Comparison of ENCODE assay signal across 8 cellular contexts in the genomic region with DNA sequence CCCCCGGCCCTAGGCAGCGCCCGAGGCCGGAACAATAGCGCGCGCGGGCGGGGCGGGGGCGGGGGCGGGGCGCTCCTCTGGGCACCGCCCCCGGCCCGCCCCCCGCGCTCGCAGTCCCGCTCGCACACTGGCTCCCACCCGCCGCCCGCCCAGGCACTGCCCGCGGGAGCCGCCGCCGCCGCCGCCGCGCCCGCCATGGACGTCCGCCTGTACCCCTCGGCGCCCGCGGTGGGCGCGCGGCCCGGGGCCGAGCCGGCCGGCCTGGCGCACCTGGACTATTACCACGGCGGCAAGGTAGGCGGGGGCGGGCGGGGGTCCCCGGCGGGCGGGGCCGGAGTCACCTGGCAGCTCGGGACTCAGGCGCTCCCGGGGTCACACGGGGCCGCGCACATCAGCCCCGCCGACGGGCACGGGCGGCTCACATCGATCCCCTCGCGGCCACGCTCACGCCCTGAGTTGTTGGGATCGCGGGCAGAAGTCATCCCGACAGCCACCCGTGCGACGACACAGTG. TPM values are rescaled to one million over a fixed set of nuclear protein-coding genes. Genes with fewer than 3 reads are reported as not detected.
DNase-seq lines count a peak whose midpoint lies in the region; TF ChIP-seq lines count a peak whose summit lies in the region.

Gene TOX2, plus strand, starts transcription at position 156 of the 512 bp plus-strand sequence. Its CDS starts 40 bp downstream, at position 196.

- peak within 1 kb of the TSS; percentile 71 to 90 for H3K4me3 Mint-ChIP-seq in H9

- no peak within 1 kb of the TSS for H2AFZ ChIP-seq in H9 (ENCODE audit: low read length)
- peak within 1 kb of the TSS; percentile 82 for H2AFZ ChIP-seq in osteoblast (ENCODE audit: low read length)

- H3K27ac ChIP-seq in H9 (ENCODE audit: insufficient read length, low read depth, low read length) = no peak within 1 kb of the TSS
- H3K27ac ChIP-seq in osteoblast (ENCODE audit: low read depth, low read length) = no peak within 1 kb of the TSS

- no peak within 1 kb of the TSS; a peak in 1 of 7 replicates for H3K27ac Mint-ChIP-seq in H9

- H4K5ac ChIP-seq in H9 (ENCODE audit: insufficient read length, low read depth, low read length) = no peak within 1 kb of the TSS

- peak within 1 kb of the TSS; percentile 72 for H3K4me3 ChIP-seq in osteoblast (ENCODE audit: insufficient read depth, low read length)

- no peak within 1 kb of the TSS for H2BK20ac ChIP-seq in H9 (ENCODE audit: low read depth, low read length, poor library complexity, severe bottlenecking)

- H3K56ac ChIP-seq in H9 (ENCODE audit: insufficient read length, low read depth, low read length) = no peak within 1 kb of the TSS

- H3T11ph ChIP-seq in H9 (ENCODE audit: low read length) = no peak within 1 kb of the TSS

- H3K27me3 ChIP-seq in H9 (ENCODE audit: insufficient read depth, low read length) (peaks cover 18% of the 10 kb centered on the region; the same call in 1 of the 2 replicates), osteoblast (ENCODE audit: insufficient read depth, low read length) (peaks cover 21% of the 10 kb centered on the region)

- DNase-seq in Daoy (ENCODE audit: low read depth) = peak; percentile 71
- DNase-seq in H9 = peak; percentile 56
- peak; percentile 67 for DNase-seq in NCI-H2227 (lab: John Stamatoyannopoulos, UW; ENCODE audit: unreplicated experiment)
- peak; percentile 37 for DNase-seq in activated T-cell treated with anti-CD3 and anti-CD28 coated beads for 1 hour (ENCODE audit: low read depth)
- DNase-seq in fibroblast of peridontal ligament (ENCODE audit: extremely low read depth) = peak; percentile 20
- no peak for DNase-seq in osteoblast (ENCODE audit: insufficient read length, low spot score, missing footprints)
- no peak for DNase-seq in OCI-M2 (lab: John Stamatoyannopoulos, UW; ENCODE audit: unreplicated experiment)
- no peak for DNase-seq in midbrain (lab: John Stamatoyannopoulos, UW)

- H3K27me3 Mint-ChIP-seq in H9 (ENCODE audit: low read depth) = peaks cover 61% of the 10 kb centered on the region

- H3K4me1 Mint-ChIP-seq in H9 = peaks cover 14 to 18% of the 10 kb centered on the region in 2 experiments

- WGBS in H9 (ENCODE audit: extremely low coverage, insufficient read length, low lambda C conversion rate) = no CpG with 5 or more reads among the region's 79 CpGs

- no peak within 1 kb of the TSS for H3K9ac ChIP-seq in H9 (ENCODE audit: extremely low read depth, insufficient read length, low read length)

- no peak within 1 kb of the TSS; the same call in 1 of the 2 replicates for H3K14ac ChIP-seq in H9 (ENCODE audit: insufficient read depth, low read length)

- H3K23me2 ChIP-seq in H9 (ENCODE audit: insufficient read length, low read depth, low read length, poor library complexity, severe bottlenecking) = peaks cover 19% of the 10 kb centered on the region

- H4K8ac ChIP-seq in H9 (replicated peaks; ENCODE audit: insufficient read length, low read depth, low read length) = no peak within 1 kb of the TSS

- H3K9me3 ChIP-seq in H9 (ENCODE audit: control insufficient read depth, low read depth, low read length) (no peaks in the 10 kb centered on the region), osteoblast (ENCODE audit: low read depth, low read length) (peaks cover 9% of the 10 kb centered on the region)

- no peak within 1 kb of the TSS for H4K91ac ChIP-seq in H9 (ENCODE audit: insufficient read length, low read depth, low read length)

- H2BK15ac ChIP-seq in H9 (ENCODE audit: low read depth, low read length) = no peak within 1 kb of the TSS; the same call in 1 of the 2 replicates

- peaks cover 0 to 4% (median 0%) of the 10 kb centered on the region in 3 experiments; a peak in 3 of 7 replicates for H3K36me3 Mint-ChIP-seq in H9 (ENCODE audit: insufficient read depth in 1 of 3, low read depth in 3 of 3)

- no peaks in the 10 kb centered on the region for H3K4me1 ChIP-seq in H9 (ENCODE audit: insufficient read depth, low read length)
- peaks cover 12% of the 10 kb centered on the region for H3K4me1 ChIP-seq in osteoblast (ENCODE audit: insufficient read depth, low read length)

- no peak within 1 kb of the TSS for H2AK5ac ChIP-seq in H9 (ENCODE audit: insufficient read length, low read length)

- peaks cover 3% of the 10 kb centered on the region for H4K20me1 ChIP-seq in H9 (ENCODE audit: control insufficient read depth, insufficient read depth, insufficient read length)
- peaks cover 3% of the 10 kb centered on the region for H4K20me1 ChIP-seq in osteoblast (ENCODE audit: insufficient read depth, low read length)

- H2BK5ac ChIP-seq in H9 (ENCODE audit: insufficient read length, low read length) = no peak within 1 kb of the TSS

- peak within 1 kb of the TSS; percentile 86 for H3K4me2 ChIP-seq in H9 (ENCODE audit: insufficient read depth, insufficient read length, low read length)
- peak within 1 kb of the TSS; percentile 80 for H3K4me2 ChIP-seq in osteoblast (ENCODE audit: insufficient read depth, low read length)

- H2BK12ac ChIP-seq in H9 (ENCODE audit: insufficient read length, low read depth, low read length) = no peak within 1 kb of the TSS

- H2BK120ac ChIP-seq in H9 (ENCODE audit: low read depth, low read length, poor library complexity, severe bottlenecking) = no peak within 1 kb of the TSS

- no peak within 1 kb of the TSS for H3K18ac ChIP-seq in H9 (ENCODE audit: insufficient read length, low read depth, low read length)

- no peaks in the 10 kb centered on the region for H3K79me2 ChIP-seq in H9 (ENCODE audit: insufficient read depth, low read length)
- H3K79me2 ChIP-seq in osteoblast (ENCODE audit: insufficient read depth, low read length) = no peaks in the 10 kb centered on the region

- TF ChIP-seq CTCF in H9 (conservative IDR thresholded peaks at IDR 0.05) = no peak
- TF ChIP-seq CTCF in osteoblast (IDR thresholded peaks at IDR 0.05; ENCODE audit: extremely low read depth, low read depth, low read length) = no peak

- no peak within 1 kb of the TSS for H3K23ac ChIP-seq in H9 (ENCODE audit: insufficient read length, low read depth, low read length)

- peaks cover 16% of the 10 kb centered on the region in 2 experiments; a peak in 4 of 5 replicates for H3K9me3 Mint-ChIP-seq in H9

- no peak within 1 kb of the TSS for H3K4ac ChIP-seq in H9 (ENCODE audit: low read depth, low read length)

- H3K36me3 ChIP-seq in osteoblast (ENCODE audit: insufficient read depth, low read length) = no peaks in the 10 kb centered on the region

- H3K79me1 ChIP-seq in H9 (ENCODE audit: insufficient read depth, low read depth, low read length, poor library complexity, severe bottlenecking) = no peaks in the 10 kb centered on the region

RNA-seq across cellular contexts. Expression of gene TOX2, which starts in this region (rescaled TPM):
- total RNA-seq in Daoy (2014; rRNA removed; shearing (Covaris generic)) = 0.06 and 1.3 TPM in 2 replicates
- 1.7 and 2.0 TPM in 2 replicates for total RNA-seq in H9 (2021)
- total RNA-seq in osteoblast = 0.88 and 1.1 TPM in 2 replicates

Comparison
In these comparisons a context has a peak if more than half of its experiments do, and no peak if none do; other contexts are left out.
1. DNase-seq: peak in Daoy (single experiment), H9 (single experiment), NCI-H2227 (single experiment), activated T-cell treated with anti-CD3 and anti-CD28 coated beads for 1 hour (single experiment) and fibroblast of peridontal ligament (single experiment); none in osteoblast (single experiment), OCI-M2 (single experiment) and midbrain (single experiment).